In genomic region chr20:2023151-2023550, GRCh38 we compare ENCODE assay signal across 28 cellular contexts. TPM values are rescaled to one million over a fixed set of nuclear protein-coding genes. Genes with fewer than 3 reads are reported as not detected.
"Had no signal": no experiment of that assay in that cellular context is flagged by ENCODE, and none has a peak within 500 bp of the region (broad histone marks: within the 10 kb centered on the region; RNA-seq: fewer than 3 reads in every experiment).

No MANE protein-coding gene starts in this region.

- H3K4me1 Mint-ChIP-seq: activated CD4-positive, alpha-beta memory T cell treated with anti-CD3 and anti-CD28 coated beads, Interleukin-2, amount 10 ng/mL, durations not matched to agents 7 days and 5 days; activated CD4-positive, alpha-beta T cell treated with anti-CD3 and anti-CD28 coated beads, Interleukin-2, amount 10 ng/mL, durations not matched to agents 24 days and 14 days; activated CD8-positive, alpha-beta memory T cell treated with anti-CD3 and anti-CD28 coated beads, Interleukin-2, amount 10 ng/mL, durations not matched to agents 7 days and 5 days; activated naive CD4-positive, alpha-beta T cell treated with anti-CD3 and anti-CD28 coated beads, Interleukin-2, amount 10 ng/mL, durations not matched to agents 7 days and 5 days; immature natural killer cell; naive thymus-derived CD4-positive, alpha-beta T cell; neural progenitor cell; stimulated activated effector memory CD8-positive, alpha-beta T cell treated with anti-CD3 and anti-CD28 coated beads, Interleukin-12 subunit alpha, Interleukin-12 subunit beta, amount 100 ng/mL, for 72 hours had no signal

- H3K36me3 ChIP-seq: heart right ventricle, lower lobe of right lung, neural progenitor cell, stomach, suprapubic skin, tibial nerve had no signal

- H3K4me3 Mint-ChIP-seq: activated CD4-positive, alpha-beta memory T cell treated with anti-CD3 and anti-CD28 coated beads, Interleukin-2, amount 10 ng/mL, durations not matched to agents 7 days and 5 days; activated CD4-positive, alpha-beta T cell treated with anti-CD3 and anti-CD28 coated beads, Interleukin-2, amount 10 ng/mL, durations not matched to agents 24 days and 14 days; activated CD8-positive, alpha-beta memory T cell treated with anti-CD3 and anti-CD28 coated beads, Interleukin-2, amount 10 ng/mL, durations not matched to agents 7 days and 5 days; activated naive CD4-positive, alpha-beta T cell treated with anti-CD3 and anti-CD28 coated beads, Interleukin-2, amount 10 ng/mL, durations not matched to agents 7 days and 5 days; immature natural killer cell; naive thymus-derived CD4-positive, alpha-beta T cell; neural progenitor cell; stimulated activated effector memory CD8-positive, alpha-beta T cell treated with anti-CD3 and anti-CD28 coated beads, Interleukin-12 subunit alpha, Interleukin-12 subunit beta, amount 100 ng/mL, for 72 hours had no signal

- H3K4me1 ChIP-seq: heart right ventricle, lower lobe of right lung, neural progenitor cell, stomach, suprapubic skin, tibial nerve had no signal

- ATAC-seq: activated CD4-positive, CD25-positive, alpha-beta regulatory T cell treated with anti-CD3 and anti-CD28 coated beads, Interleukin-2, amount 50 U/mL, for 24 hours; activated CD8-positive, alpha-beta memory T cell treated with anti-CD3 and anti-CD28 coated beads, Interleukin-2, amount 10 ng/mL, durations not matched to agents 7 days and 5 days; heart right ventricle; left lobe of liver; lower lobe of right lung; naive thymus-derived CD4-positive, alpha-beta T cell; sciatic nerve; stimulated activated effector memory CD8-positive, alpha-beta T cell treated with anti-CD3 and anti-CD28 coated beads, Interleukin-12 subunit alpha, Interleukin-12 subunit beta, amount 100 ng/mL, for 72 hours had no signal

- H3K9ac ChIP-seq: neural progenitor cell had no signal

- H3K4me2 ChIP-seq: neural progenitor cell had no signal

- H3K27ac Mint-ChIP-seq: activated CD4-positive, alpha-beta memory T cell treated with anti-CD3 and anti-CD28 coated beads, Interleukin-2, amount 10 ng/mL, durations not matched to agents 7 days and 5 days; activated CD4-positive, alpha-beta T cell treated with anti-CD3 and anti-CD28 coated beads, Interleukin-2, amount 10 ng/mL, durations not matched to agents 24 days and 14 days; activated CD8-positive, alpha-beta memory T cell treated with anti-CD3 and anti-CD28 coated beads, Interleukin-2, amount 10 ng/mL, durations not matched to agents 7 days and 5 days; activated naive CD4-positive, alpha-beta T cell treated with anti-CD3 and anti-CD28 coated beads, Interleukin-2, amount 10 ng/mL, durations not matched to agents 7 days and 5 days; immature natural killer cell; naive thymus-derived CD4-positive, alpha-beta T cell; neural progenitor cell; stimulated activated effector memory CD8-positive, alpha-beta T cell treated with anti-CD3 and anti-CD28 coated beads, Interleukin-12 subunit alpha, Interleukin-12 subunit beta, amount 100 ng/mL, for 72 hours had no signal

- DNase-seq: activated CD4-positive, alpha-beta memory T cell treated with anti-CD3 and anti-CD28 coated beads, Interleukin-2, amount 10 ng/mL, durations not matched to agents 7 days and 5 days; activated CD4-positive, alpha-beta T cell treated with anti-CD3 and anti-CD28 coated beads, Interleukin-2, amount 10 ng/mL, durations not matched to agents 24 days and 14 days; activated CD8-positive, alpha-beta memory T cell treated with anti-CD3 and anti-CD28 coated beads, Interleukin-2, amount 10 ng/mL, durations not matched to agents 7 days and 5 days; activated effector memory CD4-positive, alpha-beta T cell treated with anti-CD3 and anti-CD28 coated beads, Interleukin-2, amount 50 U/mL, for 16 hours; activated naive CD4-positive, alpha-beta T cell treated with anti-CD3 and anti-CD28 coated beads, Interleukin-2, amount 10 ng/mL, durations not matched to agents 7 days and 5 days; activated T-cell treated with anti-CD3 and anti-CD28 coated beads for 4 hours; amygdala; cortex of kidney; heart right ventricle; immature natural killer cell; lower lobe of right lung; naive thymus-derived CD4-positive, alpha-beta T cell; posterior cingulate gyrus; small intestine; stimulated activated CD4-positive, alpha-beta T cell treated with anti-CD3 and anti-CD28 coated beads, Interleukin-2, amount 100 ng/mL, for 24 hours; stomach had no signal

- H3K9me3 Mint-ChIP-seq: immature natural killer cell; neural progenitor cell; stimulated activated effector memory CD8-positive, alpha-beta T cell treated with anti-CD3 and anti-CD28 coated beads, Interleukin-12 subunit alpha, Interleukin-12 subunit beta, amount 100 ng/mL, for 72 hours had no signal

- H2AFZ ChIP-seq: neural progenitor cell had no signal

- H3K27ac ChIP-seq: heart right ventricle, lower lobe of right lung, neural progenitor cell, stomach, suprapubic skin, tibial nerve had no signal

- H3K9me3 ChIP-seq: lower lobe of right lung, suprapubic skin had no signal

- H3K36me3 Mint-ChIP-seq: activated CD8-positive, alpha-beta memory T cell treated with anti-CD3 and anti-CD28 coated beads, Interleukin-2, amount 10 ng/mL, durations not matched to agents 7 days and 5 days; activated naive CD4-positive, alpha-beta T cell treated with anti-CD3 and anti-CD28 coated beads, Interleukin-2, amount 10 ng/mL, durations not matched to agents 7 days and 5 days; immature natural killer cell; naive thymus-derived CD4-positive, alpha-beta T cell; neural progenitor cell; stimulated activated effector memory CD8-positive, alpha-beta T cell treated with anti-CD3 and anti-CD28 coated beads, Interleukin-12 subunit alpha, Interleukin-12 subunit beta, amount 100 ng/mL, for 72 hours had no signal

- H3K4me3 ChIP-seq: heart right ventricle, lower lobe of right lung, neural progenitor cell, stomach, suprapubic skin, tibial nerve had no signal

RNA-seq across cellular contexts. Expression of gene PDYN, which starts 29.3 kb away (rescaled TPM):
- total RNA-seq: activated CD4-positive, alpha-beta memory T cell treated with anti-CD3 and anti-CD28 coated beads, Interleukin-2, amount 10 ng/mL, durations not matched to agents 7 days and 5 days; activated CD4-positive, alpha-beta T cell treated with anti-CD3 and anti-CD28 coated beads, Interleukin-2, amount 10 ng/mL, durations not matched to agents 24 days and 14 days; activated CD8-positive, alpha-beta memory T cell treated with anti-CD3 and anti-CD28 coated beads, Interleukin-2, amount 10 ng/mL, durations not matched to agents 7 days and 5 days; epithelial cell of proximal tubule; fibroblast of villous mesenchyme; heart right ventricle; kidney epithelial cell; left lobe of liver; lower lobe of right lung; naive thymus-derived CD4-positive, alpha-beta T cell; omental fat pad; sciatic nerve; stomach; suprapubic skin; tibial nerve; urinary bladder had no signal
- polyA plus RNA-seq: heart right ventricle; immature natural killer cell; naive thymus-derived CD4-positive, alpha-beta T cell; stomach; urinary bladder had no signal
